ENCODE assay signal across 31 cellular contexts in genomic region chr10:101609481-101609880, GRCh38. TPM values are rescaled to one million over a fixed set of nuclear protein-coding genes. Genes with fewer than 3 reads are reported as not detected.
DNase-seq lines count a peak whose midpoint lies in the region; ATAC-seq and TF ChIP-seq lines count a peak whose summit lies in the region.
"Had no signal": no experiment of that assay in that cellular context is flagged by ENCODE, and none has a peak within 500 bp of the region (broad histone marks: within the 10 kb centered on the region; RNA-seq: fewer than 3 reads in every experiment).

No MANE protein-coding gene starts in this region.

- H3K27ac ChIP-seq in colonic mucosa, result no peak overlapping the region
- H3K27ac ChIP-seq: BLaER1 treated with 17β-estradiol and CSF1 and Interleukin-3, amounts not matched to agents 10 nM and 100 nM; foreskin keratinocyte; heart right ventricle had no signal

- H3K27me3 Mint-ChIP-seq in activated naive CD8-positive, alpha-beta T cell treated with anti-CD3 and anti-CD28 coated beads, Interleukin-2, amount 10 ng/mL, durations not matched to agents 7 days and 5 days, result no peaks in the 10 kb centered on the region
- H3K27me3 Mint-ChIP-seq: IgD-negative memory B cell; naive thymus-derived CD4-positive, alpha-beta T cell had no signal

- no peak overlapping the region for H3K4me3 ChIP-seq in colonic mucosa
- H3K4me3 ChIP-seq: BLaER1 treated with 17β-estradiol and CSF1 and Interleukin-3, amounts not matched to agents 10 nM and 100 nM; GM12878; heart right ventricle; smooth muscle cell had no signal

- no peak overlapping the region for H3K4me3 Mint-ChIP-seq in activated naive CD8-positive, alpha-beta T cell treated with anti-CD3 and anti-CD28 coated beads, Interleukin-2, amount 10 ng/mL, durations not matched to agents 7 days and 5 days
- H3K4me3 Mint-ChIP-seq: IgD-negative memory B cell; mesothelial cell of epicardium; naive thymus-derived CD4-positive, alpha-beta T cell; WTC11 had no signal

- H3K4me1 ChIP-seq in colonic mucosa, result no peaks in the 10 kb centered on the region
- H3K4me1 ChIP-seq: Caco-2, foreskin keratinocyte had no signal

- H3K27me3 ChIP-seq in colonic mucosa, result no peaks in the 10 kb centered on the region
- H3K27me3 ChIP-seq: BLaER1 treated with 17β-estradiol and CSF1 and Interleukin-3, amounts not matched to agents 10 nM and 100 nM; foreskin keratinocyte; heart right ventricle had no signal

- H3K9me3 ChIP-seq in colonic mucosa, result no peaks in the 10 kb centered on the region
- H3K9me3 ChIP-seq: BLaER1 treated with 17β-estradiol and CSF1 and Interleukin-3, amounts not matched to agents 10 nM and 100 nM; Caco-2; heart right ventricle had no signal

- no peak for ATAC-seq in Right ventricle myocardium superior (ENCODE audit: poor library complexity)
- no peak for ATAC-seq in activated naive CD8-positive, alpha-beta T cell treated with anti-CD3 and anti-CD28 coated beads, Interleukin-2, amount 10 ng/mL, durations not matched to agents 7 days and 5 days (ENCODE audit: low read depth)
- ATAC-seq in HG03432 (IDR thresholded peaks at IDR 0.05; ENCODE audit: unreplicated experiment), result no peak
- ATAC-seq: foreskin keratinocyte; GM12878; heart right ventricle; left colon; naive thymus-derived CD4-positive, alpha-beta T cell; WTC11 had no signal

- H3K9ac ChIP-seq in colonic mucosa (ENCODE audit: low read depth in 2 of 2, low read length in 2 of 2), result no peak overlapping the region
- H3K9ac ChIP-seq: BLaER1 treated with 17β-estradiol and CSF1 and Interleukin-3, amounts not matched to agents 10 nM and 100 nM had no signal

- no peaks in the 10 kb centered on the region for H3K9me3 Mint-ChIP-seq in activated naive CD8-positive, alpha-beta T cell treated with anti-CD3 and anti-CD28 coated beads, Interleukin-2, amount 10 ng/mL, durations not matched to agents 7 days and 5 days
- H3K9me3 Mint-ChIP-seq: IgD-negative memory B cell; mesothelial cell of epicardium; naive thymus-derived CD4-positive, alpha-beta T cell; WTC11 had no signal

- H3K4me1 Mint-ChIP-seq in activated naive CD8-positive, alpha-beta T cell treated with anti-CD3 and anti-CD28 coated beads, Interleukin-2, amount 10 ng/mL, durations not matched to agents 7 days and 5 days, result peaks cover 6% of the 10 kb centered on the region
- H3K4me1 Mint-ChIP-seq: mesothelial cell of epicardium had no signal

- DNase-seq in cardiac septum (ENCODE audit: low spot score) (peak; percentile 4), Right ventricle myocardium superior (no peak), hepatic stellate cell (ENCODE audit: low spot score) (peak; percentile 54), colonic mucosa (no peak), NCI-H2029 (lab: John Stamatoyannopoulos, UW) (no peak), HPDE6-E6E7 (ENCODE audit: extremely low spot score) (no peak)
- peak; percentile 17 for DNase-seq in activated naive CD8-positive, alpha-beta T cell treated with anti-CD3 and anti-CD28 coated beads, Interleukin-2, amount 10 ng/mL, durations not matched to agents 7 days and 5 days
- DNase-seq: activated CD4-positive, alpha-beta T cell treated with anti-CD3 and anti-CD28 coated beads, Interleukin-2, amount 50 U/mL, for 4 hours; activated CD8-positive, alpha-beta memory T cell treated with anti-CD3 and anti-CD28 coated beads, Interleukin-2, amount 50 U/mL, for 48 hours; activated effector memory CD4-positive, alpha-beta T cell treated with Interleukin-2 at 50 U/mL for 16 hours; amygdala; Caco-2; caudate nucleus; DMS79; erythroblast; foreskin keratinocyte; heart right ventricle; left colon; naive thymus-derived CD4-positive, alpha-beta T cell; NCI-H1105; NCI-H1930; NCI-H2227 treated with DMSO at 0.1 percent for 48 hours; occipital lobe; stimulated activated CD4-positive, alpha-beta T cell treated with anti-CD3 and anti-CD28 coated beads, Interleukin-2, amount 100 ng/mL, for 24 hours had no signal

- no peak for TF ChIP-seq CTCF in colonic mucosa (IDR thresholded peaks at IDR 0.05)

- POLR2A ChIA-PET in activated naive CD8-positive, alpha-beta T cell treated with anti-CD3 and anti-CD28 coated beads, Interleukin-2, amount 10 ng/mL, durations not matched to agents 7 days and 5 days (lab: Charles Lee), result interaction anchor here (0.5 kb wide), 1 partner anchor 180 kb away, joined by 3 read pairs; no protein-coding TSS in a partner anchor

- H3K36me3 ChIP-seq in colonic mucosa, result no peaks in the 10 kb centered on the region

- H3K27ac Mint-ChIP-seq in activated naive CD8-positive, alpha-beta T cell treated with anti-CD3 and anti-CD28 coated beads, Interleukin-2, amount 10 ng/mL, durations not matched to agents 7 days and 5 days, result no peak overlapping the region
- H3K27ac Mint-ChIP-seq: mesothelial cell of epicardium, WTC11 had no signal

- intact Hi-C loops in cardiac septum (cut with DNase I) (no loop called here), Right ventricle myocardium superior (cut with DNase I) (no loop called here), colonic mucosa (cut with DNase I) (no loop called here)

- H3K36me3 Mint-ChIP-seq in activated naive CD8-positive, alpha-beta T cell treated with anti-CD3 and anti-CD28 coated beads, Interleukin-2, amount 10 ng/mL, durations not matched to agents 7 days and 5 days, result peaks cover 5% of the 10 kb centered on the region

RNA-seq across cellular contexts. Expression of gene DPCD, which starts 21.4 kb away (rescaled TPM):
- total RNA-seq in cardiac septum (17.5 TPM), Right ventricle myocardium superior (22.7 TPM), colonic mucosa (10 to 100 TPM; 19.2 to 19.4 TPM)
- 1 to 10 TPM; 4.0 to 5.5 TPM for total RNA-seq in activated naive CD8-positive, alpha-beta T cell treated with anti-CD3 and anti-CD28 coated beads, Interleukin-2, amount 10 ng/mL, durations not matched to agents 7 days and 5 days

RNA-seq across cellular contexts. Expression of gene POLL, which starts 21.4 kb away (rescaled TPM):
- 18.8 TPM for total RNA-seq in cardiac septum
- total RNA-seq in Right ventricle myocardium superior, result 15.8 TPM
- total RNA-seq in activated naive CD8-positive, alpha-beta T cell treated with anti-CD3 and anti-CD28 coated beads, Interleukin-2, amount 10 ng/mL, durations not matched to agents 7 days and 5 days, result 10 to 100 TPM; 34.9 to 37.7 TPM
- 10 to 100 TPM; 23.3 to 33.9 TPM for total RNA-seq in colonic mucosa

Comparison
In these comparisons a context has a peak if more than half of its experiments do, and no peak if none do; other contexts are left out.
1. DNase-seq: peak in cardiac septum (single experiment), activated naive CD8-positive, alpha-beta T cell treated with anti-CD3 and anti-CD28 coated beads, Interleukin-2, amount 10 ng/mL, durations not matched to agents 7 days and 5 days (single experiment) and hepatic stellate cell (single experiment); none in Right ventricle myocardium superior (single experiment), colonic mucosa (single experiment), NCI-H2029 (single experiment) and HPDE6-E6E7 (single experiment).